18 cellular contexts compared by ENCODE assay signal in the genomic region with DNA sequence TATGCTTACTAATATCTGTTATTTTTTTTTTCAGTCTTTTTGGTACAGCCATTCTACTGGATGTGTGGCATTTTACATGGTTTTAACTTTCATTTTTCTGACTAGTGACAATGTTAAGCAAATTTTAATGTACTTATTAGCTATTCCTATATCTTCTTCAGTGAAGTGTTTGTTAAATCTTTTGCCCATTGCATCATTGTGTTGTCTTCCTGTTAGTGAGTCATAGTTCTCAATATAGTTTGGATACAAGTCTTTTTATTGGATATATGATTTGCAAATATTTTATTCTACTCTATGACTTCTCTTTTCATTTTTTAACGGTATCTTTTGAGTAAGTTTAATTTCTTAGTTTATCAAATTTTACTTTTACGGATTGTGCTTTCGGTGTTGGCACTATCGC.
DNase-seq lines count a peak whose midpoint lies in the region; ATAC-seq and TF ChIP-seq lines count a peak whose summit lies in the region.
"Had no signal": no experiment of that assay in that cellular context is flagged by ENCODE, and none has a peak within 500 bp of the region (broad histone marks: within the 10 kb centered on the region; RNA-seq: fewer than 3 reads in every experiment).

No MANE protein-coding gene starts in this region.

- H3K4me3 ChIP-seq in epithelial cell of esophagus (ENCODE audit: low read length) = no peak overlapping the region
- H3K4me3 ChIP-seq: BLaER1 treated with 17β-estradiol and CSF1 and Interleukin-3, amounts not matched to agents 10 nM and 100 nM; heart right ventricle had no signal

- H3K27ac Mint-ChIP-seq in activated T-cell treated with anti-CD3 and anti-CD28 coated beads, Interleukin-2, amount 50 U/mL, for 72 hours = peak overlapping the region; percentile 80
- H3K27ac Mint-ChIP-seq: activated CD4-positive, alpha-beta T cell treated with anti-CD3 and anti-CD28 coated beads, Interleukin-2, amount 10 ng/mL, durations not matched to agents 24 days and 14 days; activated naive CD8-positive, alpha-beta T cell treated with anti-CD3 and anti-CD28 coated beads for 36 hours; mesothelial cell of epicardium; natural killer cell; T-helper 1 cell treated with Interleukin-12 subunit alpha and Interleukin-12 subunit beta and Interleukin-4 antibody, amounts not matched to agents 30 μg/mL and 1 μg/mL, for 36 hours had no signal

- CTCF ChIA-PET in HEK293T (lab: Yijun Ruan, JAX) = no interaction called here

- DNase-seq in activated T-cell treated with anti-CD3 and anti-CD28 coated beads, Interleukin-2, amount 50 U/mL, for 72 hours = no peak
- DNase-seq in activated T-cell treated with anti-CD3 and anti-CD28 coated beads for 4 hours (no peak), RKO (ENCODE audit: low spot score) (peak; percentile 37), epithelial cell of esophagus (ENCODE audit: low read depth) (peak; percentile 53), HEK293T (ENCODE audit: extremely low spot score) (no peak), NCI-H1694 treated with DMSO at 0.1 percent for 48 hours (lab: John Stamatoyannopoulos, UW) (no peak), NCI-H2196 (lab: John Stamatoyannopoulos, UW; ENCODE audit: unreplicated experiment) (no peak)
- DNase-seq in activated CD8-positive, alpha-beta memory T cell treated with anti-CD3 and anti-CD28 coated beads, Interleukin-2, amount 50 U/mL, for 4 hours = no peak
- DNase-seq: activated CD4-positive, alpha-beta T cell treated with anti-CD3 and anti-CD28 coated beads, Interleukin-2, amount 10 ng/mL, durations not matched to agents 24 days and 14 days; activated naive CD8-positive, alpha-beta T cell treated with anti-CD3 and anti-CD28 coated beads for 36 hours; heart right ventricle; natural killer cell; trophoblast cell had no signal

- no peaks in the 10 kb centered on the region for H3K27me3 Mint-ChIP-seq in activated T-cell treated with anti-CD3 and anti-CD28 coated beads, Interleukin-2, amount 50 U/mL, for 72 hours (ENCODE audit: low read depth)
- H3K27me3 Mint-ChIP-seq: activated CD4-positive, alpha-beta T cell treated with anti-CD3 and anti-CD28 coated beads, Interleukin-2, amount 10 ng/mL, durations not matched to agents 24 days and 14 days; activated naive CD8-positive, alpha-beta T cell treated with anti-CD3 and anti-CD28 coated beads for 36 hours had no signal

- TF ChIP-seq CTCF in epithelial cell of esophagus (IDR thresholded peaks at IDR 0.05; ENCODE audit: insufficient read depth, low read depth, low read length, missing control alignments) = no peak

- no peak for ATAC-seq in activated T-cell treated with anti-CD3 and anti-CD28 coated beads, Interleukin-2, amount 50 U/mL, for 72 hours (replicated peaks in 1 of 2)
- ATAC-seq: heart right ventricle, left lobe of liver, natural killer cell, sciatic nerve had no signal

- no peaks in the 10 kb centered on the region for H3K4me1 Mint-ChIP-seq in activated T-cell treated with anti-CD3 and anti-CD28 coated beads, Interleukin-2, amount 50 U/mL, for 72 hours (ENCODE audit: low read depth)
- H3K4me1 Mint-ChIP-seq: activated naive CD8-positive, alpha-beta T cell treated with anti-CD3 and anti-CD28 coated beads for 36 hours had no signal

- POLR2A ChIA-PET in HEK293T (lab: Yijun Ruan, JAX) = no interaction called here

- H3K36me3 Mint-ChIP-seq in activated T-cell treated with anti-CD3 and anti-CD28 coated beads, Interleukin-2, amount 50 U/mL, for 72 hours (ENCODE audit: insufficient read depth in 2 of 2) = peaks cover 17 to 21% of the 10 kb centered on the region in 2 donors
- H3K36me3 Mint-ChIP-seq: natural killer cell had no signal

- no peak overlapping the region for H3K4me3 Mint-ChIP-seq in activated T-cell treated with anti-CD3 and anti-CD28 coated beads, Interleukin-2, amount 50 U/mL, for 72 hours
- H3K4me3 Mint-ChIP-seq: activated CD4-positive, alpha-beta T cell treated with anti-CD3 and anti-CD28 coated beads, Interleukin-2, amount 10 ng/mL, durations not matched to agents 24 days and 14 days; activated naive CD8-positive, alpha-beta T cell treated with anti-CD3 and anti-CD28 coated beads for 36 hours; mesothelial cell of epicardium; natural killer cell; T-helper 1 cell treated with Interleukin-12 subunit alpha and Interleukin-12 subunit beta and Interleukin-4 antibody, amounts not matched to agents 30 μg/mL and 1 μg/mL, for 36 hours had no signal

- H3K9me3 Mint-ChIP-seq in activated T-cell treated with anti-CD3 and anti-CD28 coated beads, Interleukin-2, amount 50 U/mL, for 72 hours = peaks cover 6 to 13% of the 10 kb centered on the region in 2 donors

TF ChIP-seq in HEK293T, 16 proteins besides CTCF, POLR2A, EP300 and RAD21:
- no peak for TF ChIP-seq ELF4 (IDR thresholded peaks at IDR 0.05)
- no peak for TF ChIP-seq CTBP1 (IDR thresholded peaks at IDR 0.05; ENCODE audit: borderline replicate concordance)
- no peak for TF ChIP-seq SUZ12 (IDR thresholded peaks at IDR 0.05)
- no peak for TF ChIP-seq SP1 (IDR thresholded peaks at IDR 0.05)

Comparison
In these comparisons a context has a peak if more than half of its experiments do, and no peak if none do; other contexts are left out.
1. DNase-seq: peak in RKO (single experiment) and epithelial cell of esophagus (single experiment); none in activated T-cell treated with anti-CD3 and anti-CD28 coated beads, Interleukin-2, amount 50 U/mL, for 72 hours (0 of 2), activated T-cell treated with anti-CD3 and anti-CD28 coated beads for 4 hours (single experiment), HEK293T (single experiment), NCI-H1694 treated with DMSO at 0.1 percent for 48 hours (single experiment), NCI-H2196 (single experiment) and activated CD8-positive, alpha-beta memory T cell treated with anti-CD3 and anti-CD28 coated beads, Interleukin-2, amount 50 U/mL, for 4 hours (single experiment).